9 cellular contexts compared by ENCODE assay signal in the genomic region with DNA sequence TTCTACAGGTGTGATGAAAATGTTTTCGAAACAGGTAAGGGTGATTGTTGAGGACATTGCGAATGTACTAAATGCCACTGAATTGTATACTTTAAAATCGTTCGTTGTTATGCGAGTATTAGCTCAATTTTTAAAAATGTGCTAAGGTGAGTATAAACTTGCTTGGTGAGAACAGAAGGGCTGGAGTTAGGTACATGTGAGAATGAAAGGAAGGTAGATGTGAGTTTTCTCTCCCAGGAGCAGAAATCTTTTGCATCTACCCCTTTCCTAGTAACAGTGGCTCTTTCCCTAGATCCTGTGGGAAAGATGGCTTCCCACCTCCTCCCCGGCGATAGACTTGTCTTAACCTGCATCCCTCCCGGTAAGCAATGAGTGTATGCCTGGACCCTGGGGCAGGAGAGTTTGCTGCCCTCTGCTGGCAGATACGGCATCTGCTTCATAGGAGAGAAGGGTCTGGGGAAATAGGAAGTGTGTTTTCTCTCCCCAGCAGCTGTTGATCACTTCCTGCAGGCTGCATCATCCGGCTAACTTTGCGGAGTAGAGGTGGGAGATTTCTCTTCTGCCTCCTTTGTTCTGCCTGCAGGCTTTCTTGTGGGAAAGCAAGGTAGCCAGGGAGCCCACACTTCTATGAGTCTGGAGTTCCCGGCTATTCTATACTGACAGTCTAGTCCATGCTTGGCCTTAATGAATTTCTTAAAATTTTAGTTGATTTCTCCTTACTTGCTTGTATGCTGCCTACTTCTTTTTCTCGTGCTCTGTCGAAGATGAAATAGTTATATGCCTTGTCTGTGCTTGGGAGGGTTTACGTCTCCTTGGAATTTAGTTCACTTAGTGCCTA.
DNase-seq lines count a peak whose midpoint lies in the region; ATAC-seq and TF ChIP-seq lines count a peak whose summit lies in the region.
"Had no signal": no experiment of that assay in that cellular context is flagged by ENCODE, and none has a peak within 500 bp of the region (broad histone marks: within the 10 kb centered on the region; RNA-seq: fewer than 3 reads in every experiment).

No MANE protein-coding gene starts in this region.

- peaks cover 4% of the 10 kb centered on the region for H3K9me3 Mint-ChIP-seq in activated B cell treated with CpG ODN at 0.5 μM for 24 hours

- H3K36me3 Mint-ChIP-seq in activated B cell treated with CpG ODN at 0.5 μM for 24 hours (ENCODE audit: low read depth) = no peaks in the 10 kb centered on the region

- POLR2A ChIA-PET in activated B cell treated with CpG ODN at 0.5 μM for 24 hours (lab: Charles Lee) = no interaction called here

- no peak overlapping the region for H3K4me3 ChIP-seq in lung

- H3K4me1 ChIP-seq in lung (ENCODE audit: control insufficient read depth in 2 of 2, insufficient read depth in 2 of 2, low read length in 2 of 2) = no peaks in the 10 kb centered on the region

- ATAC-seq in GM18858 (IDR thresholded peaks at IDR 0.05; ENCODE audit: unreplicated experiment) = peak; percentile 99
- peak; percentile 98 for ATAC-seq in HG02973 (IDR thresholded peaks at IDR 0.05; ENCODE audit: unreplicated experiment)
- peak; percentile 79 for ATAC-seq in activated B cell treated with CpG ODN at 0.5 μM for 24 hours (ENCODE audit: low read depth)
- no peak for ATAC-seq in lung (ENCODE audit: insufficient read depth, low FRiP score)

- WGBS in lung, 2 donors = 64 to 65% methylated on average over 15 of the region's 15 CpGs

- no peak overlapping the region for H3K27ac ChIP-seq in lung (ENCODE audit: low read depth in 1 of 2, low read length in 1 of 2)
- H3K27ac ChIP-seq: neutrophil had no signal

- no peak overlapping the region for H3K27ac Mint-ChIP-seq in activated B cell treated with CpG ODN at 0.5 μM for 24 hours

- DNase-seq in AG09319 (ENCODE audit: extremely low read depth, low read depth) (no peak), NCI-H2029 treated with DMSO at 0.1 percent for 48 hours (lab: John Stamatoyannopoulos, UW) (peak; percentile 10), activated B cell treated with CpG ODN at 0.5 μM for 24 hours (peak; percentile 31), cerebellar cortex (ENCODE audit: low spot score) (peak; percentile 41), lung (ENCODE audit: low spot score) (peak; percentile 49)
- DNase-seq in stimulated activated CD8-positive, alpha-beta memory T cell treated with anti-CD3 and anti-CD28 coated beads, Interleukin-7, amount 100 ng/mL, for 48 hours (ENCODE audit: extremely low read depth in 1 of 2, low read depth in 1 of 2) = peak; percentile 10 to 15

- CTCF ChIA-PET in activated B cell treated with CpG ODN at 0.5 μM for 24 hours (lab: Charles Lee) = interaction anchor here (2.7 kb wide), 1 partner anchor 810 kb away, joined by 16 read pairs; no protein-coding TSS in a partner anchor

- H3K9me3 ChIP-seq in lung (ENCODE audit: control insufficient read depth in 2 of 2, insufficient read depth in 1 of 2, low read length in 1 of 2) = peaks cover 0 to 3% of the 10 kb centered on the region in 2 donors
- H3K9me3 ChIP-seq: neutrophil had no signal

- peaks cover 5% of the 10 kb centered on the region for H3K4me1 Mint-ChIP-seq in activated B cell treated with CpG ODN at 0.5 μM for 24 hours

- TF ChIP-seq CTCF in AG09319 (IDR thresholded peaks at IDR 0.05; ENCODE audit: low read depth, low read length) (peak; percentile 36), activated B cell treated with CpG ODN at 0.5 μM for 24 hours (IDR thresholded peaks at IDR 0.05) (peak; percentile 47), lung (IDR thresholded peaks at IDR 0.05; ENCODE audit: control extremely low read depth, extremely low read depth) (peak; percentile 21)

- intact Hi-C loops in activated B cell treated with CpG ODN at 0.5 μM for 24 hours (cut with micrococcal nuclease) = loop anchor here (1.0 to 5.0 kb wide), 3 partner anchors 372 to 810 kb away; no protein-coding TSS in a partner anchor

- no peaks in the 10 kb centered on the region for H3K36me3 ChIP-seq in lung (ENCODE audit: control insufficient read depth in 2 of 2, insufficient read depth in 2 of 2, low read length in 2 of 2)
- H3K36me3 ChIP-seq: neutrophil had no signal

- no peaks in the 10 kb centered on the region for H3K27me3 ChIP-seq in lung (ENCODE audit: control insufficient read depth, insufficient read depth)
- H3K27me3 ChIP-seq: neutrophil had no signal

- no peak overlapping the region for H3K4me3 Mint-ChIP-seq in activated B cell treated with CpG ODN at 0.5 μM for 24 hours

- no peaks in the 10 kb centered on the region for H3K27me3 Mint-ChIP-seq in activated B cell treated with CpG ODN at 0.5 μM for 24 hours
